In the genomic region with DNA sequence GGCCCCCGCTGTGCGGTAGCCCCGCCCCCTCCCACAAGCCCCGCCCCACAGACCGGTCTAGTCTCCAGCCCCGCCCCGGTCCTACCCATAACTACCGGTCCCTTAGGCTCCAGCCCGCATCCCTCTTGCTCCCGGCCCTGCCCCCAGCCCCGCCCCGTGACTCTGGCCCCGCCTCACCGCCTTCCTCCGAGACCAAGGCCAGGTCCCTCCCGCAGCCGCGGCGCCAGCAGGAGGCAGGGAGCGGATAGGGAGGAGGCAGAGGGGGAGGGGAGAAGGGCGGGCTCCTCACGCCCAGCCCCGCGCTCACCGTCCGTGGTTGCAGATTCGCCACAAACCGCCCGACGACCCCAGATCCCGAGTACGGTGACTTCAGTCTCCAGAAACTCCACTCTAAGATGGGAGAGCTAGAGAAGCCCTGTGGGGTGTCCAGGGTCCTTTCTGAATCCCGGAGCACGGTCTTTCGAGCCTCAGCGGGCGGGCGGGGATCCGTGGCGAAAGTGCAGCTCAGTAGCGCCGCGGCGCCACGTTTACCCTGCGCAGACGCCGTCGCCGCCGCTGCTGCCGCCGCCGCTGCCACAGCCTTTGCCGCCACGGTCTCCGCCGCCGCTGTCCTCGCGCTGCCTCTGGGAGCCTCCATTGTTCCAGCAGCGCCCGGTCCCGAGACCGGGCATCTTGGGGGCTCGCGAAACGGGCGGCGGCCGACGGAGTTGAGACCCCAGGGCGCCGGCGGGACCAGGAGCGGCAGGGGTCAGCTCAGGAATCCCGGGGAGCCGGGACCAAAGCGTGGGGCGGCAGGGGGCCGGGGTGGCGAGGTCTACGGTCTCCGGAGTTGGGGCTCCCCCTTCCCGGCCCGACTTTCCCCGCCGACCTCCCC, we compare ENCODE assay signal across 8 cellular contexts. TPM values are rescaled to one million over a fixed set of nuclear protein-coding genes. Genes with fewer than 3 reads are reported as not detected.
DNase-seq lines count a peak whose midpoint lies in the region; ATAC-seq and TF ChIP-seq lines count a peak whose summit lies in the region.

A gene with protein sequence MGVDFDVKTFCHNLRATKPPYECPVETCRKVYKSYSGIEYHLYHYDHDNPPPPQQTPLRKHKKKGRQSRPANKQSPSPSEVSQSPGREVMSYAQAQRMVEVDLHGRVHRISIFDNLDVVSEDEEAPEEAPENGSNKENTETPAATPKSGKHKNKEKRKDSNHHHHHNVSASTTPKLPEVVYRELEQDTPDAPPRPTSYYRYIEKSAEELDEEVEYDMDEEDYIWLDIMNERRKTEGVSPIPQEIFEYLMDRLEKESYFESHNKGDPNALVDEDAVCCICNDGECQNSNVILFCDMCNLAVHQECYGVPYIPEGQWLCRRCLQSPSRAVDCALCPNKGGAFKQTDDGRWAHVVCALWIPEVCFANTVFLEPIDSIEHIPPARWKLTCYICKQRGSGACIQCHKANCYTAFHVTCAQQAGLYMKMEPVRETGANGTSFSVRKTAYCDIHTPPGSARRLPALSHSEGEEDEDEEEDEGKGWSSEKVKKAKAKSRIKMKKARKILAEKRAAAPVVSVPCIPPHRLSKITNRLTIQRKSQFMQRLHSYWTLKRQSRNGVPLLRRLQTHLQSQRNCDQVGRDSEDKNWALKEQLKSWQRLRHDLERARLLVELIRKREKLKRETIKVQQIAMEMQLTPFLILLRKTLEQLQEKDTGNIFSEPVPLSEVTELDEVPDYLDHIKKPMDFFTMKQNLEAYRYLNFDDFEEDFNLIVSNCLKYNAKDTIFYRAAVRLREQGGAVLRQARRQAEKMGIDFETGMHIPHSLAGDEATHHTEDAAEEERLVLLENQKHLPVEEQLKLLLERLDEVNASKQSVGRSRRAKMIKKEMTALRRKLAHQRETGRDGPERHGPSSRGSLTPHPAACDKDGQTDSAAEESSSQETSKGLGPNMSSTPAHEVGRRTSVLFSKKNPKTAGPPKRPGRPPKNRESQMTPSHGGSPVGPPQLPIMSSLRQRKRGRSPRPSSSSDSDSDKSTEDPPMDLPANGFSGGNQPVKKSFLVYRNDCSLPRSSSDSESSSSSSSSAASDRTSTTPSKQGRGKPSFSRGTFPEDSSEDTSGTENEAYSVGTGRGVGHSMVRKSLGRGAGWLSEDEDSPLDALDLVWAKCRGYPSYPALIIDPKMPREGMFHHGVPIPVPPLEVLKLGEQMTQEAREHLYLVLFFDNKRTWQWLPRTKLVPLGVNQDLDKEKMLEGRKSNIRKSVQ (N-terminal part only) (plus strand): TSS at position 530 of the 874 bp plus-strand sequence. CDS start 2,406 bp downstream, outside the sequence.

- H3K27me3 Mint-ChIP-seq in activated CD4-positive, alpha-beta T cell treated with anti-CD3 and anti-CD28 coated beads for 36 hours = no peaks in the 10 kb centered on the region

- no peaks in the 10 kb centered on the region for H3K9me3 Mint-ChIP-seq in activated CD4-positive, alpha-beta T cell treated with anti-CD3 and anti-CD28 coated beads for 36 hours (ENCODE audit: low read depth)

- peak within 1 kb of the TSS; percentile 96 for H3K27ac Mint-ChIP-seq in activated CD4-positive, alpha-beta T cell treated with anti-CD3 and anti-CD28 coated beads for 36 hours

- POLR2A ChIA-PET in activated CD4-positive, alpha-beta T cell treated with anti-CD3 and anti-CD28 coated beads for 36 hours (lab: Charles Lee) = interaction anchor here (0.6 to 1.5 kb wide), 2 partner anchors 9 to 35 kb away, joined by 4 to 10 read pairs; no protein-coding TSS in a partner anchor

- DNase-seq in Ammon's horn (ENCODE audit: low spot score) (peak; percentile 100), GM19238 (ENCODE audit: insufficient read length, low spot score) (peak; percentile 99), NCI-H524 (lab: John Stamatoyannopoulos, UW) (peak; percentile 95 to 97), choroid plexus epithelial cell (ENCODE audit: low read depth) (peak; percentile 100), kidney tubule cell (ENCODE audit: low spot score) (peak; percentile 99)
- DNase-seq in activated CD4-positive, alpha-beta T cell treated with anti-CD3 and anti-CD28 coated beads for 36 hours = peak; percentile 100
- peak; percentile 98 to 100 (median 100) for DNase-seq in stimulated activated CD4-positive, alpha-beta T cell treated with anti-CD3 and anti-CD28 coated beads, Interleukin-1b, Interleukin-23, amount 100 ng/mL, for 24 hours (ENCODE audit: low read depth in 4 of 4, low spot score in 1 of 4)

- peak within 1 kb of the TSS; percentile 79 for H3K4me3 Mint-ChIP-seq in activated CD4-positive, alpha-beta T cell treated with anti-CD3 and anti-CD28 coated beads for 36 hours

- ATAC-seq in HG03442 (IDR thresholded peaks at IDR 0.05; ENCODE audit: unreplicated experiment) = peak; percentile 90
- ATAC-seq in activated CD4-positive, alpha-beta T cell treated with anti-CD3 and anti-CD28 coated beads for 36 hours = peak; percentile 96

- peak; percentile 28 for TF ChIP-seq CTCF in choroid plexus epithelial cell (conservative IDR thresholded peaks at IDR 0.05; ENCODE audit: low read depth, low read length)

- intact Hi-C loops in activated CD4-positive, alpha-beta T cell treated with anti-CD3 and anti-CD28 coated beads for 36 hours (cut with DNase I, micrococcal nuclease) = loop anchor here (1.0 to 5.0 kb wide), 15 partner anchors 18 to 769 kb away; a partner anchor contains a TSS

- CTCF ChIA-PET in activated CD4-positive, alpha-beta T cell treated with anti-CD3 and anti-CD28 coated beads for 36 hours (lab: Charles Lee) = interaction anchor here (0.7 to 4.4 kb wide), 8 partner anchors 11 to 201 kb away, joined by 3 to 20 read pairs (median 6); a partner anchor contains a TSS

- peak within 1 kb of the TSS; percentile 88 for H3K4me3 ChIP-seq in choroid plexus epithelial cell (ENCODE audit: low read depth, low read length)

- peaks cover 25% of the 10 kb centered on the region for H3K36me3 Mint-ChIP-seq in activated CD4-positive, alpha-beta T cell treated with anti-CD3 and anti-CD28 coated beads for 36 hours (ENCODE audit: low read depth)

- peaks cover 67% of the 10 kb centered on the region for H3K4me1 Mint-ChIP-seq in activated CD4-positive, alpha-beta T cell treated with anti-CD3 and anti-CD28 coated beads for 36 hours

RNA-seq across cellular contexts. Expression of the gene that starts here (rescaled TPM):
- total RNA-seq in activated CD4-positive, alpha-beta T cell treated with anti-CD3 and anti-CD28 coated beads for 36 hours = 10 to 100 TPM; 23.3 to 25.9 TPM

Comparison
In these comparisons a context has a peak if more than half of its experiments do, and no peak if none do; other contexts are left out.
1. Peak in every context shown above with its lines: DNase-seq, ATAC-seq and H3K4me3 ChIP-seq.